ENCODE assay signal across 17 cellular contexts in the genomic region with DNA sequence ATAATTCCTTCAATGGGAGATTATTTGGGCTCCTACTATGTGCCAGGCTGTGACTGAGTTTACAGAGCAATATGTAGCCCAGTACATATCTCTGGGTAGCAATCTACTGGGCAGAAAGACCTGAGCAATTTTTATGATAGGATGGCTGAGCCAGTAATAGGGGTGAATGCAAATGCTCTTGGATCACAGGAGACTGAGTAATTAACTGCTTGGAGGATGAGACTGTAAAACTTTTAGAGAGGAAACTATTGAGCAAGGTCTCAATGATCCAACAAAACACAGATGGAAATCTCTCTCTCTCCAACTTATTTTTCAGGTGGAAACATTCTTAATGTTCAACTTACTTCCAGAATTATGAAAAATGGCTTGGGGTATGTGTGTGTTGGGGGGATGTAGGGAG.
A peak's percentile ranks its signal among the peaks of the same experiment; 100 is the strongest.
DNase-seq lines count a peak whose midpoint lies in the region; ATAC-seq and TF ChIP-seq lines count a peak whose summit lies in the region.
"Had no signal": no experiment of that assay in that cellular context is flagged by ENCODE, and none has a peak within 500 bp of the region (broad histone marks: within the 10 kb centered on the region; RNA-seq: fewer than 3 reads in every experiment).

No MANE protein-coding gene starts in this region.

- no peak for TF ChIP-seq POLR2A in uterus (IDR thresholded peaks at IDR 0.05)

- no peaks in the 10 kb centered on the region for H3K9me3 ChIP-seq in thoracic aorta
- H3K9me3 ChIP-seq in uterus: no peaks in the 10 kb centered on the region
- H3K9me3 ChIP-seq: Peyer's patch had no signal

- H3K4me3 ChIP-seq in fibroblast of the aortic adventitia (ENCODE audit: low read depth, low read length) (no peak overlapping the region), thoracic aorta (no peak overlapping the region), uterus (no peak overlapping the region)
- H3K4me3 ChIP-seq: K562, Peyer's patch had no signal

- TF ChIP-seq CTCF in fibroblast of the aortic adventitia (IDR thresholded peaks at IDR 0.05; ENCODE audit: insufficient read depth, low read length) (no peak), thoracic aorta (IDR thresholded peaks at IDR 0.05) (no peak), uterus (IDR thresholded peaks at IDR 0.05) (no peak)

- H3K27ac ChIP-seq in thoracic aorta (peak overlapping the region; percentile 23 to 41), uterus (peak overlapping the region in 1 of 2 donors; percentile 29)
- H3K27ac ChIP-seq: C4-2B, Peyer's patch had no signal

- H3K36me3 ChIP-seq in thoracic aorta (no peaks in the 10 kb centered on the region), uterus (no peaks in the 10 kb centered on the region)
- H3K36me3 ChIP-seq: Peyer's patch had no signal

- DNase-seq in EL (peak; percentile 7), NCI-H226 (peak; percentile 7), fibroblast of the aortic adventitia (ENCODE audit: low read depth) (peak; percentile 26), thoracic aorta (ENCODE audit: low spot score) (no peak), uterus (no peak)
- no peak for DNase-seq in activated effector memory CD4-positive, alpha-beta T cell treated with Interleukin-2 at 50 U/mL for 16 hours
- DNase-seq: DMS79; H9; NCI-H1105 treated with DMSO at 0.1 percent for 48 hours; NCI-H1694; NCI-H2081 treated with DMSO at 0.1 percent for 48 hours; NCI-H748 treated with DMSO at 0.1 percent for 48 hours; NK-92 treated with Interleukin-12 subunit alpha and Interleukin-12 subunit beta, amount 100 ng/mL, for 24 hours; Peyer's patch had no signal

- no peaks in the 10 kb centered on the region for H3K27me3 ChIP-seq in thoracic aorta (replicated peaks; ENCODE audit: insufficient read depth)
- H3K27me3 ChIP-seq in uterus: no peaks in the 10 kb centered on the region
- H3K27me3 ChIP-seq: Peyer's patch had no signal

- intact Hi-C loops in uterus (cut with DNase I; ENCODE audit: low total_unique reads): no loop called here

- H3K4me1 ChIP-seq in thoracic aorta (ENCODE audit: control insufficient read depth in 1 of 2, low read depth in 2 of 2): peaks cover 13 to 70% of the 10 kb centered on the region in 2 donors
- H3K4me1 ChIP-seq in uterus: no peaks in the 10 kb centered on the region
- H3K4me1 ChIP-seq: Peyer's patch had no signal

- no peak for ATAC-seq in thoracic aorta (ENCODE audit: insufficient number of reproducible peaks, low FRiP score, low read depth)
- ATAC-seq in GM21717 (IDR thresholded peaks at IDR 0.05; ENCODE audit: unreplicated experiment): no peak
- ATAC-seq: K562 had no signal

Comparison
In these comparisons a context has a peak if more than half of its experiments do, and no peak if none do; other contexts are left out.
1. DNase-seq: peak in EL (single experiment), NCI-H226 (single experiment) and fibroblast of the aortic adventitia (single experiment); none in thoracic aorta (single experiment), activated effector memory CD4-positive, alpha-beta T cell treated with Interleukin-2 at 50 U/mL for 16 hours (single experiment) and uterus (0 of 2).